In genomic region chr1:36224537-36225297, GRCh38 we compare ENCODE assay signal across 8 cellular contexts. TPM values are rescaled to one million over a fixed set of nuclear protein-coding genes. Genes with fewer than 3 reads are reported as not detected.
DNase-seq lines count a peak whose midpoint lies in the region; ATAC-seq and TF ChIP-seq lines count a peak whose summit lies in the region.

No MANE protein-coding gene starts in this region.

- TF ChIP-seq CTCF in gastroesophageal sphincter (IDR thresholded peaks at IDR 0.05) (peak; percentile 20 to 82 (median 52)), osteocyte (IDR thresholded peaks at IDR 0.05) (peak; percentile 53)

- WGBS in gastroesophageal sphincter (ENCODE audit: low coverage in 1 of 2), 2 donors: 0% methylated on average over 7 to 23 of the region's 29 CpGs

- no peaks in the 10 kb centered on the region for H3K27me3 ChIP-seq in gastroesophageal sphincter

- H3K36me3 Mint-ChIP-seq in activated T-helper 1 cell treated with anti-CD3 and anti-CD28 coated beads, Interleukin-12 subunit alpha, Interleukin-12 subunit beta, Interleukin-2, Interleukin-4 antibody, amounts not matched to agents 30 ng/mL and 10 ng/mL and 1 ng/mL, durations not matched to agents 14 hours and 24 hours and 36 hours (ENCODE audit: low read depth): peaks cover 21% of the 10 kb centered on the region
- peaks cover 7% of the 10 kb centered on the region for H3K36me3 Mint-ChIP-seq in osteocyte (ENCODE audit: unreplicated experiment)

- intact Hi-C loops in activated T-helper 1 cell treated with anti-CD3 and anti-CD28 coated beads, Interleukin-12 subunit alpha, Interleukin-12 subunit beta, Interleukin-2, Interleukin-4 antibody, amounts not matched to agents 30 ng/mL and 10 ng/mL and 1 ng/mL, durations not matched to agents 14 hours and 24 hours and 36 hours (cut with micrococcal nuclease): loop anchor here (1.0 to 5.0 kb wide), 13 partner anchors 36 to 1468 kb away; partner anchors contain the start of genes ADPRS, AGO1, AGO3 and CDCA8

- H3K27ac Mint-ChIP-seq in activated T-helper 1 cell treated with anti-CD3 and anti-CD28 coated beads, Interleukin-12 subunit alpha, Interleukin-12 subunit beta, Interleukin-2, Interleukin-4 antibody, amounts not matched to agents 30 ng/mL and 10 ng/mL and 1 ng/mL, durations not matched to agents 14 hours and 24 hours and 36 hours: peak overlapping the region; percentile 100
- H3K27ac Mint-ChIP-seq in osteocyte (ENCODE audit: unreplicated experiment): peak overlapping the region; percentile 100

- H3K9me3 ChIP-seq in gastroesophageal sphincter: no peaks in the 10 kb centered on the region

- H3K4me3 ChIP-seq in gastroesophageal sphincter: peak overlapping the region; percentile 59 to 85

- H3K36me3 ChIP-seq in gastroesophageal sphincter: peaks cover 0 to 27% of the 10 kb centered on the region in 2 donors

- H3K27me3 Mint-ChIP-seq in activated T-helper 1 cell treated with anti-CD3 and anti-CD28 coated beads, Interleukin-12 subunit alpha, Interleukin-12 subunit beta, Interleukin-2, Interleukin-4 antibody, amounts not matched to agents 30 ng/mL and 10 ng/mL and 1 ng/mL, durations not matched to agents 14 hours and 24 hours and 36 hours (ENCODE audit: insufficient read depth): peaks cover 2% of the 10 kb centered on the region
- H3K27me3 Mint-ChIP-seq in osteocyte (ENCODE audit: unreplicated experiment): no peaks in the 10 kb centered on the region

- peak; percentile 47 for ATAC-seq in GM21381 (IDR thresholded peaks at IDR 0.05; ENCODE audit: unreplicated experiment)
- ATAC-seq in HG03571 (IDR thresholded peaks at IDR 0.05; ENCODE audit: unreplicated experiment): peak; percentile 52
- ATAC-seq in gastroesophageal sphincter: peak; percentile 81

- H3K4me1 Mint-ChIP-seq in activated T-helper 1 cell treated with anti-CD3 and anti-CD28 coated beads, Interleukin-12 subunit alpha, Interleukin-12 subunit beta, Interleukin-2, Interleukin-4 antibody, amounts not matched to agents 30 ng/mL and 10 ng/mL and 1 ng/mL, durations not matched to agents 14 hours and 24 hours and 36 hours (ENCODE audit: low read depth): peaks cover 36% of the 10 kb centered on the region
- peaks cover 29% of the 10 kb centered on the region for H3K4me1 Mint-ChIP-seq in osteocyte (ENCODE audit: unreplicated experiment)

- H3K4me1 ChIP-seq in gastroesophageal sphincter: peaks cover 4 to 60% (median 22%) of the 10 kb centered on the region in 3 donors

- H3K9me3 Mint-ChIP-seq in activated T-helper 1 cell treated with anti-CD3 and anti-CD28 coated beads, Interleukin-12 subunit alpha, Interleukin-12 subunit beta, Interleukin-2, Interleukin-4 antibody, amounts not matched to agents 30 ng/mL and 10 ng/mL and 1 ng/mL, durations not matched to agents 14 hours and 24 hours and 36 hours: no peaks in the 10 kb centered on the region
- H3K9me3 Mint-ChIP-seq in osteocyte (ENCODE audit: unreplicated experiment): no peaks in the 10 kb centered on the region

- no peak for TF ChIP-seq POLR2A in gastroesophageal sphincter (IDR thresholded peaks at IDR 0.05)

- DNase-seq in Daoy (ENCODE audit: low read depth) (peak; percentile 81), NCI-H524 treated with DMSO at 0.1 percent for 48 hours (lab: John Stamatoyannopoulos, UW) (peak; percentile 8), osteocyte (ENCODE audit: extremely low spot score, unreplicated experiment) (peak; percentile 91), ecto neural progenitor cell (ENCODE audit: low spot score) (no peak)
- DNase-seq in activated T-helper 1 cell treated with anti-CD3 and anti-CD28 coated beads, Interleukin-12 subunit alpha, Interleukin-12 subunit beta, Interleukin-2, Interleukin-4 antibody, amounts not matched to agents 30 ng/mL and 10 ng/mL and 1 ng/mL, durations not matched to agents 14 hours and 24 hours and 36 hours (ENCODE audit: low spot score): no peak

- H3K27ac ChIP-seq in gastroesophageal sphincter: peak overlapping the region; percentile 78 to 100 (median 96)

- TF ChIP-seq EP300 in gastroesophageal sphincter (IDR thresholded peaks at IDR 0.05): no peak

- peak overlapping the region; percentile 95 for H3K4me3 Mint-ChIP-seq in activated T-helper 1 cell treated with anti-CD3 and anti-CD28 coated beads, Interleukin-12 subunit alpha, Interleukin-12 subunit beta, Interleukin-2, Interleukin-4 antibody, amounts not matched to agents 30 ng/mL and 10 ng/mL and 1 ng/mL, durations not matched to agents 14 hours and 24 hours and 36 hours
- peak overlapping the region; percentile 98 for H3K4me3 Mint-ChIP-seq in osteocyte (ENCODE audit: unreplicated experiment)

RNA-seq across cellular contexts. Expression of gene THRAP3, which starts 0.5 kb away (rescaled TPM):
- 57.4 and 76.3 TPM in 2 replicates for total RNA-seq in Daoy (2014; rRNA removed; shearing (Covaris generic))
- total RNA-seq in activated T-helper 1 cell treated with anti-CD3 and anti-CD28 coated beads, Interleukin-12 subunit alpha, Interleukin-12 subunit beta, Interleukin-2, Interleukin-4 antibody, amounts not matched to agents 30 ng/mL and 10 ng/mL and 1 ng/mL, durations not matched to agents 14 hours and 24 hours and 36 hours: 147 and 154 TPM in 2 replicates
- 100 to 1,000 TPM; 100 to 123 (median 114) TPM for total RNA-seq in gastroesophageal sphincter
- 117 and 118 TPM in 2 replicates for total RNA-seq in osteocyte

Comparison
In these comparisons a context has a peak if more than half of its experiments do, and no peak if none do; other contexts are left out.
1. DNase-seq: peak in Daoy (single experiment), NCI-H524 treated with DMSO at 0.1 percent for 48 hours (single experiment) and osteocyte (single experiment); none in activated T-helper 1 cell treated with anti-CD3 and anti-CD28 coated beads, Interleukin-12 subunit alpha, Interleukin-12 subunit beta, Interleukin-2, Interleukin-4 antibody, amounts not matched to agents 30 ng/mL and 10 ng/mL and 1 ng/mL, durations not matched to agents 14 hours and 24 hours and 36 hours (single experiment) and ecto neural progenitor cell (single experiment).
2. Peak in every context shown above with its lines, with median percentiles within 50 percentile points of each other: ATAC-seq.